ENCODE assay signal across 9 cellular contexts in the genomic region with DNA sequence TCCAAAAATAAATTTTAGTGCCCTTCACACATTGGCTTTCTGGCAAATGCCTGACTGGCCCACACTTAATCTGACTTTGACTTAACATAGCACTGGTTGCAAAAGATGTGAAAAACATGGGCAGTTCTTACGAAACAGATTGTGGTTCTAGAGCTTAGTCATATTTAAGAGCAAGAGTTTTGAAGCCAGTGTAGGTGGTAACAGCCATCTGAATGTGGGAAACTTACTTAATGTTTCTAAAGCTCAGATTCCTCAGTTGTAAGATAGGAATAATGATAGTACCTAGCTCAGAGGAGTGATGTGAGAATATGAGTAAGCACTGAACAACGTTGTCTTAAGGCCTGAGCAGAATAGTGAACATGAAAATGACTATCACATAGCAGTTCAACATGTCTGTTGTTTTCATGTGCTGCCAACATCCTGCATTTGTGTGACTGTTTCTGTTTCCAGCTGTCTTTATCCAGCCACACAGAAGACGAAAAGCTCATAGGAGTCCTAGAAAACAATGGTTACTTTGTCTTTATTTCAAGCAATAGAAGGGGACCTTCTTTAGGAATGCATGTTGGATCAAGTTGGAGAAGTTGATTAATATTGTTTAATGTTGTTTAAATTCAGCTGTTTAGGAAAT.
DNase-seq lines count a peak whose midpoint lies in the region; ATAC-seq and TF ChIP-seq lines count a peak whose summit lies in the region.
"Had no signal": no experiment of that assay in that cellular context is flagged by ENCODE, and none has a peak within 500 bp of the region (broad histone marks: within the 10 kb centered on the region; RNA-seq: fewer than 3 reads in every experiment).

No MANE protein-coding gene starts in this region.

- POLR2A ChIA-PET in activated CD8-positive, alpha-beta T cell treated with anti-CD3 and anti-CD28 coated beads for 36 hours (lab: Charles Lee): interaction anchor here (0.6 kb wide), 1 partner anchor 28 kb away, joined by 4 read pairs; no protein-coding TSS in a partner anchor
- POLR2A ChIA-PET in activated CD8-positive, alpha-beta T cell treated with anti-CD3 and anti-CD28 coated beads, Interleukin-2, amount 10 ng/mL, durations not matched to agents 7 days and 5 days (lab: Charles Lee): no interaction called here

- no peak overlapping the region for H3K4me3 Mint-ChIP-seq in activated CD8-positive, alpha-beta T cell treated with anti-CD3 and anti-CD28 coated beads for 36 hours
- H3K4me3 Mint-ChIP-seq in activated CD8-positive, alpha-beta T cell treated with anti-CD3 and anti-CD28 coated beads, Interleukin-2, amount 10 ng/mL, durations not matched to agents 7 days and 5 days: no peak overlapping the region
- no peak overlapping the region for H3K4me3 Mint-ChIP-seq in T-helper 2 cell treated with Interferon-gamma antibody and Interleukin-4, amounts not matched to agents 5 μg/mL and 100 μg/mL, for 36 hours
- H3K4me3 Mint-ChIP-seq: B cell had no signal

- no peaks in the 10 kb centered on the region for H3K9me3 ChIP-seq in adipocyte (ENCODE audit: control insufficient read depth, low read length)

- H3K27me3 Mint-ChIP-seq in activated CD8-positive, alpha-beta T cell treated with anti-CD3 and anti-CD28 coated beads for 36 hours: no peaks in the 10 kb centered on the region
- no peaks in the 10 kb centered on the region for H3K27me3 Mint-ChIP-seq in activated CD8-positive, alpha-beta T cell treated with anti-CD3 and anti-CD28 coated beads, Interleukin-2, amount 10 ng/mL, durations not matched to agents 7 days and 5 days (ENCODE audit: low read depth)
- no peaks in the 10 kb centered on the region for H3K27me3 Mint-ChIP-seq in T-helper 2 cell treated with Interferon-gamma antibody and Interleukin-4, amounts not matched to agents 5 μg/mL and 100 μg/mL, for 36 hours (ENCODE audit: low read depth)
- H3K27me3 Mint-ChIP-seq: B cell had no signal

- CTCF ChIA-PET in activated CD8-positive, alpha-beta T cell treated with anti-CD3 and anti-CD28 coated beads for 36 hours (lab: Charles Lee): interaction anchor here (1.1 kb wide), 1 partner anchor 10 kb away, joined by 3 read pairs; no protein-coding TSS in a partner anchor
- CTCF ChIA-PET in activated CD8-positive, alpha-beta T cell treated with anti-CD3 and anti-CD28 coated beads, Interleukin-2, amount 10 ng/mL, durations not matched to agents 7 days and 5 days (lab: Charles Lee): no interaction called here

- H3K9me3 Mint-ChIP-seq in activated CD8-positive, alpha-beta T cell treated with anti-CD3 and anti-CD28 coated beads for 36 hours: peaks cover 4% of the 10 kb centered on the region
- H3K9me3 Mint-ChIP-seq in activated CD8-positive, alpha-beta T cell treated with anti-CD3 and anti-CD28 coated beads, Interleukin-2, amount 10 ng/mL, durations not matched to agents 7 days and 5 days (ENCODE audit: insufficient read depth): no peaks in the 10 kb centered on the region
- H3K9me3 Mint-ChIP-seq in T-helper 2 cell treated with Interferon-gamma antibody and Interleukin-4, amounts not matched to agents 5 μg/mL and 100 μg/mL, for 36 hours: peaks cover 8% of the 10 kb centered on the region

- ATAC-seq in activated CD8-positive, alpha-beta T cell treated with anti-CD3 and anti-CD28 coated beads for 36 hours: peak; percentile 20
- ATAC-seq in activated CD8-positive, alpha-beta T cell treated with anti-CD3 and anti-CD28 coated beads, Interleukin-2, amount 10 ng/mL, durations not matched to agents 7 days and 5 days: no peak
- ATAC-seq in HG03097 (IDR thresholded peaks at IDR 0.05; ENCODE audit: low FRiP score, unreplicated experiment): peak; percentile 97

- H3K4me3 ChIP-seq in adipocyte (ENCODE audit: low read length): no peak overlapping the region

- no peaks in the 10 kb centered on the region for H3K36me3 ChIP-seq in adipocyte (ENCODE audit: control insufficient read depth, insufficient read depth, low read length, severe bottlenecking)

- no peak for TF ChIP-seq CTCF in activated CD8-positive, alpha-beta T cell treated with anti-CD3 and anti-CD28 coated beads for 36 hours (IDR thresholded peaks at IDR 0.05)

- H3K9ac ChIP-seq in adipocyte (ENCODE audit: low read length): no peak overlapping the region

- H3K4me1 ChIP-seq in adipocyte (ENCODE audit: control insufficient read depth, insufficient read depth, low read length): peaks cover 8% of the 10 kb centered on the region

- no peak overlapping the region for H3K27ac Mint-ChIP-seq in activated CD8-positive, alpha-beta T cell treated with anti-CD3 and anti-CD28 coated beads for 36 hours
- H3K27ac Mint-ChIP-seq in activated CD8-positive, alpha-beta T cell treated with anti-CD3 and anti-CD28 coated beads, Interleukin-2, amount 10 ng/mL, durations not matched to agents 7 days and 5 days: no peak overlapping the region
- H3K27ac Mint-ChIP-seq in T-helper 2 cell treated with Interferon-gamma antibody and Interleukin-4, amounts not matched to agents 5 μg/mL and 100 μg/mL, for 36 hours: no peak overlapping the region
- H3K27ac Mint-ChIP-seq: B cell had no signal

- no peaks in the 10 kb centered on the region for H3K27me3 ChIP-seq in adipocyte (replicated peaks; ENCODE audit: control insufficient read depth, insufficient read depth, low read length)

- DNase-seq in activated CD8-positive, alpha-beta T cell treated with anti-CD3 and anti-CD28 coated beads for 36 hours: no peak
- DNase-seq in activated CD8-positive, alpha-beta T cell treated with anti-CD3 and anti-CD28 coated beads, Interleukin-2, amount 10 ng/mL, durations not matched to agents 7 days and 5 days: no peak
- peak; percentile 59 for DNase-seq in adipocyte (ENCODE audit: low read depth)
- peak; percentile 43 for DNase-seq in stromal cell of bone marrow (ENCODE audit: low read depth)
- DNase-seq in GM19238 (ENCODE audit: insufficient read length, low spot score): no peak
- no peak for DNase-seq in amniotic stem cell (lab: John Stamatoyannopoulos, UW)
- no peak for DNase-seq in T-helper 2 cell treated with Interferon-gamma antibody and Interleukin-4, amounts not matched to agents 5 μg/mL and 100 μg/mL, for 36 hours (ENCODE audit: low spot score)

- no peaks in the 10 kb centered on the region for H3K4me1 Mint-ChIP-seq in activated CD8-positive, alpha-beta T cell treated with anti-CD3 and anti-CD28 coated beads for 36 hours (ENCODE audit: low read depth)
- no peaks in the 10 kb centered on the region for H3K4me1 Mint-ChIP-seq in activated CD8-positive, alpha-beta T cell treated with anti-CD3 and anti-CD28 coated beads, Interleukin-2, amount 10 ng/mL, durations not matched to agents 7 days and 5 days (ENCODE audit: low read depth)
- H3K4me1 Mint-ChIP-seq in T-helper 2 cell treated with Interferon-gamma antibody and Interleukin-4, amounts not matched to agents 5 μg/mL and 100 μg/mL, for 36 hours (ENCODE audit: low read depth): peaks cover 2% of the 10 kb centered on the region
- H3K4me1 Mint-ChIP-seq: B cell had no signal

- H3K36me3 Mint-ChIP-seq in activated CD8-positive, alpha-beta T cell treated with anti-CD3 and anti-CD28 coated beads for 36 hours (ENCODE audit: low read depth): no peaks in the 10 kb centered on the region
- H3K36me3 Mint-ChIP-seq in activated CD8-positive, alpha-beta T cell treated with anti-CD3 and anti-CD28 coated beads, Interleukin-2, amount 10 ng/mL, durations not matched to agents 7 days and 5 days (ENCODE audit: low read depth): no peaks in the 10 kb centered on the region
- H3K36me3 Mint-ChIP-seq in T-helper 2 cell treated with Interferon-gamma antibody and Interleukin-4, amounts not matched to agents 5 μg/mL and 100 μg/mL, for 36 hours (ENCODE audit: low read depth): no peaks in the 10 kb centered on the region

- intact Hi-C loops in activated CD8-positive, alpha-beta T cell treated with anti-CD3 and anti-CD28 coated beads for 36 hours (cut with micrococcal nuclease): no loop called here

Comparison
In these comparisons a context has a peak if more than half of its experiments do, and no peak if none do; other contexts are left out.
1. DNase-seq: peak in adipocyte (single experiment) and stromal cell of bone marrow (single experiment); none in activated CD8-positive, alpha-beta T cell treated with anti-CD3 and anti-CD28 coated beads for 36 hours (single experiment), activated CD8-positive, alpha-beta T cell treated with anti-CD3 and anti-CD28 coated beads, Interleukin-2, amount 10 ng/mL, durations not matched to agents 7 days and 5 days (single experiment), GM19238 (single experiment), amniotic stem cell (single experiment) and T-helper 2 cell treated with Interferon-gamma antibody and Interleukin-4, amounts not matched to agents 5 μg/mL and 100 μg/mL, for 36 hours (single experiment).